In genomic region chr11:107741044-107741823, GRCh38 we compare ENCODE assay signal across 9 cellular contexts. TPM values are rescaled to one million over a fixed set of nuclear protein-coding genes. Genes with fewer than 3 reads are reported as not detected.
DNase-seq lines count a peak whose midpoint lies in the region; ATAC-seq and TF ChIP-seq lines count a peak whose summit lies in the region.
"Had no signal": no experiment of that assay in that cellular context is flagged by ENCODE, and none has a peak within 500 bp of the region (broad histone marks: within the 10 kb centered on the region; RNA-seq: fewer than 3 reads in every experiment).

No MANE protein-coding gene starts in this region.

- intact Hi-C loops in MCF 10A (cut with micrococcal nuclease) = loop anchor here (1.0 kb wide), 1 partner anchor 157 kb away; no protein-coding TSS in a partner anchor
- intact Hi-C loops in breast epithelium (cut with DNase I; ENCODE audit: low total_unique reads) = no loop called here

- DNase-seq in MCF 10A (ENCODE audit: unreplicated experiment) = peak; percentile 63
- no peak for DNase-seq in breast epithelium (ENCODE audit: low spot score in 2 of 2)
- DNase-seq in KBM-7 = peak; percentile 71
- DNase-seq in activated naive CD8-positive, alpha-beta T cell treated with anti-CD3 and anti-CD28 coated beads, Interleukin-2, amount 50 U/mL, for 24 hours = no peak
- no peak for DNase-seq in occipital lobe (lab: John Stamatoyannopoulos, UW)
- no peak for DNase-seq in NK-92 treated with Interleukin-12 subunit alpha and Interleukin-12 subunit beta, amount 100 ng/mL, for 24 hours (lab: John Stamatoyannopoulos, UW)

- H3K27ac ChIP-seq in breast epithelium (no peak overlapping the region), liver (ENCODE audit: low read depth in 1 of 2, low read length in 2 of 2) (no peak overlapping the region)

- H3K9ac ChIP-seq in liver (ENCODE audit: low read depth in 1 of 2, low read length in 2 of 2) = no peak overlapping the region

- H3K4me1 Mint-ChIP-seq in MCF 10A (ENCODE audit: insufficient read depth, unreplicated experiment) = no peaks in the 10 kb centered on the region
- H3K4me1 Mint-ChIP-seq in activated naive CD8-positive, alpha-beta T cell treated with anti-CD3 and anti-CD28 coated beads, Interleukin-2, amount 50 U/mL, for 24 hours = no peaks in the 10 kb centered on the region

- H3K27me3 ChIP-seq in breast epithelium = no peaks in the 10 kb centered on the region
- peaks cover 0 to 3% (median 1%) of the 10 kb centered on the region in 4 donors for H3K27me3 ChIP-seq in liver (ENCODE audit: control insufficient read depth in 4 of 4, insufficient read depth in 4 of 4, low read length in 3 of 4)

- peak; percentile 87 for ATAC-seq in GM21619 (IDR thresholded peaks at IDR 0.05; ENCODE audit: unreplicated experiment)
- ATAC-seq in activated naive CD8-positive, alpha-beta T cell treated with anti-CD3 and anti-CD28 coated beads, Interleukin-2, amount 50 U/mL, for 24 hours = peak; percentile 15

- H3K9me3 ChIP-seq in breast epithelium (peaks cover 0 to 3% of the 10 kb centered on the region in 2 donors), liver (ENCODE audit: control insufficient read depth in 4 of 4, low read length in 3 of 4) (no peaks in the 10 kb centered on the region)

- H3K4me1 ChIP-seq in breast epithelium (no peaks in the 10 kb centered on the region), liver (ENCODE audit: control insufficient read depth in 4 of 4, insufficient read depth in 4 of 4, low read length in 3 of 4) (no peaks in the 10 kb centered on the region)

- H3K4me3 Mint-ChIP-seq in MCF 10A (ENCODE audit: unreplicated experiment) = no peak overlapping the region
- no peak overlapping the region for H3K4me3 Mint-ChIP-seq in activated naive CD8-positive, alpha-beta T cell treated with anti-CD3 and anti-CD28 coated beads, Interleukin-2, amount 50 U/mL, for 24 hours

- H3K4me3 ChIP-seq in breast epithelium = no peak overlapping the region
- no peak overlapping the region for H3K4me3 ChIP-seq in liver (ENCODE audit: low read depth in 1 of 3, low read length in 3 of 3)

- no peaks in the 10 kb centered on the region for H3K9me3 Mint-ChIP-seq in MCF 10A (ENCODE audit: unreplicated experiment)
- H3K9me3 Mint-ChIP-seq in activated naive CD8-positive, alpha-beta T cell treated with anti-CD3 and anti-CD28 coated beads, Interleukin-2, amount 50 U/mL, for 24 hours = no peaks in the 10 kb centered on the region

- H3K27ac Mint-ChIP-seq in MCF 10A (ENCODE audit: low read depth, unreplicated experiment) = no peak overlapping the region
- no peak overlapping the region for H3K27ac Mint-ChIP-seq in activated naive CD8-positive, alpha-beta T cell treated with anti-CD3 and anti-CD28 coated beads, Interleukin-2, amount 50 U/mL, for 24 hours

- CTCF ChIA-PET in MCF 10A (lab: Yijun Ruan, JAX) = interaction anchor here (0.6 to 4.1 kb wide), 15 partner anchors 14 to 199 kb away, joined by 3 to 17 read pairs (median 4); no protein-coding TSS in a partner anchor

- no TSS peak for BruUV-seq in MCF 10A (replicated peaks; lab: Mats Ljungman, UMichigan)

- peak; percentile 41 to 53 for TF ChIP-seq RAD21 in liver (IDR thresholded peaks at IDR 0.05)

- no peaks in the 10 kb centered on the region for H3K36me3 Mint-ChIP-seq in MCF 10A (ENCODE audit: insufficient read depth, unreplicated experiment)
- no peaks in the 10 kb centered on the region for H3K36me3 Mint-ChIP-seq in activated naive CD8-positive, alpha-beta T cell treated with anti-CD3 and anti-CD28 coated beads, Interleukin-2, amount 50 U/mL, for 24 hours (ENCODE audit: low read depth)

- 43% methylated on average over 7 of the region's 7 CpGs for WGBS in liver

- in situ Hi-C loops in KBM-7 (cut with MboI; ENCODE audit: low pct_unique_long_range_greater_than_20kb, low sequenced_read_pairs) = no loop called here

- POLR2A ChIA-PET in MCF 10A (lab: Yijun Ruan, JAX) = interaction anchor here (0.6 kb wide), 1 partner anchor 16 kb away, joined by 5 read pairs; no protein-coding TSS in a partner anchor

- H3K27me3 Mint-ChIP-seq in MCF 10A (ENCODE audit: insufficient read depth, unreplicated experiment) = peaks cover 78% of the 10 kb centered on the region
- H3K27me3 Mint-ChIP-seq in activated naive CD8-positive, alpha-beta T cell treated with anti-CD3 and anti-CD28 coated beads, Interleukin-2, amount 50 U/mL, for 24 hours = peaks cover 38% of the 10 kb centered on the region

- no peak for TF ChIP-seq POLR2A in breast epithelium (IDR thresholded peaks at IDR 0.05)

- no peaks in the 10 kb centered on the region for H3K36me3 ChIP-seq in breast epithelium
- H3K36me3 ChIP-seq in liver (ENCODE audit: control insufficient read depth in 4 of 4, insufficient read depth in 3 of 4, low read depth in 1 of 4, low read length in 3 of 4) = no peaks in the 10 kb centered on the region

- TF ChIP-seq CTCF in MCF 10A (IDR thresholded peaks at IDR 0.05; ENCODE audit: unreplicated experiment) = peak; percentile 61
- peak in 1 of 3 donors; percentile 10 for TF ChIP-seq CTCF in breast epithelium (IDR thresholded peaks at IDR 0.05)
- TF ChIP-seq CTCF in liver (IDR thresholded peaks at IDR 0.05; ENCODE audit: low read depth, low read length, missing input control) = peak; percentile 29

TF ChIP-seq in liver, 16 proteins besides CTCF, POLR2A, EP300 and RAD21:
- TF ChIP-seq RXRA (IDR thresholded peaks at IDR 0.05) (no peak), GABPA (IDR thresholded peaks at IDR 0.05 in 1 of 2, conservative IDR thresholded peaks at IDR 0.05 in 1 of 2) (no peak), FOXA2 (IDR thresholded peaks at IDR 0.05) (no peak), SP1 (IDR thresholded peaks at IDR 0.05) (no peak), HNF4G (IDR thresholded peaks at IDR 0.05) (no peak), NR2F2 (IDR thresholded peaks at IDR 0.05) (no peak), JUND (IDR thresholded peaks at IDR 0.05) (no peak), FOXA1 (IDR thresholded peaks at IDR 0.05) (no peak)
- TF ChIP-seq, protein P1, sequence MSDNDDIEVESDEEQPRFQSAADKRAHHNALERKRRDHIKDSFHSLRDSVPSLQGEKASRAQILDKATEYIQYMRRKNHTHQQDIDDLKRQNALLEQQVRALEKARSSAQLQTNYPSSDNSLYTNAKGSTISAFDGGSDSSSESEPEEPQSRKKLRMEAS (IDR thresholded peaks at IDR 0.05) = no peak

RNA-seq across cellular contexts. Expression of gene SLN, which starts 29.4 kb away (rescaled TPM):
- not detected in 2 replicates for total RNA-seq in MCF 10A (2022)
- not detected for total RNA-seq in breast epithelium
- total RNA-seq in liver = not detected
- not detected for polyA plus RNA-seq in liver
- total RNA-seq in occipital lobe = 8.3 TPM
- total RNA-seq: mononuclear cell had no signal

Comparison
In these comparisons a context has a peak if more than half of its experiments do, and no peak if none do; other contexts are left out.
1. DNase-seq: peak in MCF 10A (single experiment) and KBM-7 (single experiment); none in breast epithelium (0 of 2), activated naive CD8-positive, alpha-beta T cell treated with anti-CD3 and anti-CD28 coated beads, Interleukin-2, amount 50 U/mL, for 24 hours (single experiment), occipital lobe (single experiment) and NK-92 treated with Interleukin-12 subunit alpha and Interleukin-12 subunit beta, amount 100 ng/mL, for 24 hours (single experiment).